In genomic region chr6:106254636-106255035, GRCh38 we compare ENCODE assay signal across 1 cellular context.
TF ChIP-seq lines count a peak whose summit lies in the region.

No MANE protein-coding gene starts in this region.

TF ChIP-seq in Ishikawa, 13 proteins besides CTCF, POLR2A, EP300 and RAD21 (continued from another document):
- TF ChIP-seq REST (IDR thresholded peaks at IDR 0.05; ENCODE audit: low read depth) (peak; percentile 69), ZBTB7A (IDR thresholded peaks at IDR 0.05; ENCODE audit: low read depth) (no peak), FOXM1 (IDR thresholded peaks at IDR 0.05; ENCODE audit: borderline replicate concordance, low read depth) (no peak), MAX (IDR thresholded peaks at IDR 0.05) (no peak), CREB1 (IDR thresholded peaks at IDR 0.05; ENCODE audit: low read depth) (no peak), NFIC (IDR thresholded peaks at IDR 0.05) (peak; percentile 85), CEBPB (IDR thresholded peaks at IDR 0.05) (peak; percentile 68)
- TF ChIP-seq, protein P1, sequence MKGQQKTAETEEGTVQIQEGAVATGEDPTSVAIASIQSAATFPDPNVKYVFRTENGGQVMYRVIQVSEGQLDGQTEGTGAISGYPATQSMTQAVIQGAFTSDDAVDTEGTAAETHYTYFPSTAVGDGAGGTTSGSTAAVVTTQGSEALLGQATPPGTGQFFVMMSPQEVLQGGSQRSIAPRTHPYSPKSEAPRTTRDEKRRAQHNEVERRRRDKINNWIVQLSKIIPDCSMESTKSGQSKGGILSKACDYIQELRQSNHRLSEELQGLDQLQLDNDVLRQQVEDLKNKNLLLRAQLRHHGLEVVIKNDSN (IDR thresholded peaks at IDR 0.05): no peak
